26 cellular contexts compared by ENCODE assay signal in genomic region chr15:28947241-28947674, GRCh38.
DNase-seq lines count a peak whose midpoint lies in the region; ATAC-seq and TF ChIP-seq lines count a peak whose summit lies in the region.
"Had no signal": no experiment of that assay in that cellular context is flagged by ENCODE, and none has a peak within 500 bp of the region (broad histone marks: within the 10 kb centered on the region; RNA-seq: fewer than 3 reads in every experiment).

No MANE protein-coding gene starts in this region.

- 92% methylated on average over 7 of the region's 7 CpGs for WGBS in mesenchymal stem cell
- WGBS in psoas muscle, 3 donors = 78 to 86% (median 80%) methylated on average over 7 of the region's 7 CpGs

- H3K27ac Mint-ChIP-seq in activated naive CD8-positive, alpha-beta T cell = peak overlapping the region; percentile 77
- no peak overlapping the region for H3K27ac Mint-ChIP-seq in activated naive CD8-positive, alpha-beta T cell treated with anti-CD3 and anti-CD28 coated beads, Interleukin-2, amount 50 U/mL, for 24 hours
- H3K27ac Mint-ChIP-seq: stimulated activated memory B cell treated with anti-CD40 and anti-IgM and Interleukin-4, amounts not matched to agents 10 μg/mL and 1 μg/mL and 100 μg/mL, for 72 hours; T-helper 2 cell treated with Interferon-gamma antibody and Interleukin-4, amounts not matched to agents 5 μg/mL and 100 μg/mL, for 36 hours had no signal

- H3K4me2 ChIP-seq in mesenchymal stem cell (ENCODE audit: low read length, poor library complexity, severe bottlenecking) = no peak overlapping the region

- H2BK15ac ChIP-seq in mesenchymal stem cell (ENCODE audit: low read depth, poor library complexity, severe bottlenecking) = no peak overlapping the region

- no peak overlapping the region for H3K4me3 ChIP-seq in mesenchymal stem cell (ENCODE audit: insufficient read depth in 1 of 2, low read depth in 1 of 2, low read length in 2 of 2)
- H3K4me3 ChIP-seq in psoas muscle = no peak overlapping the region
- H3K4me3 ChIP-seq: body of pancreas, K562, suprapubic skin, vagina had no signal

- peaks cover 0 to 4% of the 10 kb centered on the region in 2 experiments for H3K27me3 ChIP-seq in mesenchymal stem cell (ENCODE audit: control insufficient read depth in 1 of 2, insufficient read depth in 1 of 2, low read length in 2 of 2)
- H3K27me3 ChIP-seq in psoas muscle (ENCODE audit: insufficient read depth in 3 of 3, low read length in 2 of 3) = no peaks in the 10 kb centered on the region
- H3K27me3 ChIP-seq: body of pancreas, suprapubic skin, vagina had no signal

- intact Hi-C loops in psoas muscle (cut with DNase I) = no loop called here

- DNase-seq in activated naive CD8-positive, alpha-beta T cell treated with anti-CD3 and anti-CD28 coated beads, Interleukin-2, amount 50 U/mL, for 24 hours = no peak
- no peak for DNase-seq in mesenchymal stem cell
- no peak for DNase-seq in 8988T
- DNase-seq in psoas muscle = no peak
- DNase-seq in DMS53 (lab: John Stamatoyannopoulos, UW) = no peak
- DNase-seq: ACHN; activated CD4-positive, alpha-beta T cell treated with anti-CD3 and anti-CD28 coated beads, Interleukin-2, amount 50 U/mL, for 48 hours; cortex of kidney; glutamatergic neuron; MV-4-11; NCI-H187; NCI-H748 treated with DMSO at 0.1 percent for 48 hours; small intestine had no signal

- no peak overlapping the region for H2BK5ac ChIP-seq in mesenchymal stem cell (ENCODE audit: low read depth, low read length, poor library complexity, severe bottlenecking)

- peak overlapping the region; percentile 9 for H4K91ac ChIP-seq in mesenchymal stem cell (ENCODE audit: low read length)

- no peak overlapping the region for H3K4ac ChIP-seq in mesenchymal stem cell (ENCODE audit: low read depth in 1 of 2, low read length in 2 of 2)

- peaks cover 3% of the 10 kb centered on the region for H3K4me1 ChIP-seq in mesenchymal stem cell (ENCODE audit: control insufficient read depth, insufficient read depth, low read depth, low read length)
- no peaks in the 10 kb centered on the region for H3K4me1 ChIP-seq in psoas muscle
- H3K4me1 ChIP-seq: body of pancreas, suprapubic skin, vagina had no signal

- no peak overlapping the region for H4K8ac ChIP-seq in mesenchymal stem cell (ENCODE audit: low read length)

- H3K9me3 Mint-ChIP-seq in activated naive CD8-positive, alpha-beta T cell (ENCODE audit: low read depth) = peaks cover 3% of the 10 kb centered on the region
- no peaks in the 10 kb centered on the region for H3K9me3 Mint-ChIP-seq in activated naive CD8-positive, alpha-beta T cell treated with anti-CD3 and anti-CD28 coated beads, Interleukin-2, amount 50 U/mL, for 24 hours
- H3K9me3 Mint-ChIP-seq: activated naive CD4-positive, alpha-beta T cell treated with anti-CD3 and anti-CD28 coated beads, Interleukin-2, amount 50 U/mL, for 72 hours had no signal

- H3K27me3 Mint-ChIP-seq in activated naive CD8-positive, alpha-beta T cell = no peaks in the 10 kb centered on the region
- H3K27me3 Mint-ChIP-seq in activated naive CD8-positive, alpha-beta T cell treated with anti-CD3 and anti-CD28 coated beads, Interleukin-2, amount 50 U/mL, for 24 hours = no peaks in the 10 kb centered on the region

- peak overlapping the region in 1 of 2 experiments; percentile 43 for H2BK12ac ChIP-seq in mesenchymal stem cell (ENCODE audit: low read length in 2 of 2)

- ATAC-seq in activated naive CD8-positive, alpha-beta T cell treated with anti-CD3 and anti-CD28 coated beads, Interleukin-2, amount 50 U/mL, for 24 hours = no peak
- no peak for ATAC-seq in psoas muscle
- ATAC-seq: activated naive CD4-positive, alpha-beta T cell treated with anti-CD3 and anti-CD28 coated beads, Interleukin-2, amount 50 U/mL, for 72 hours; body of pancreas; K562; SK-N-SH treated with all-trans-retinoic acid at 6 μM for 48 hours; stimulated activated memory B cell treated with anti-CD40 and anti-IgM and Interleukin-4, amounts not matched to agents 10 μg/mL and 1 μg/mL and 100 μg/mL, for 72 hours had no signal

- H3K18ac ChIP-seq in mesenchymal stem cell (ENCODE audit: low read depth in 1 of 2, low read length in 2 of 2) = peak overlapping the region in 1 of 2 experiments; percentile 37

- peak overlapping the region; percentile 88 for H3K4me3 Mint-ChIP-seq in activated naive CD8-positive, alpha-beta T cell
- H3K4me3 Mint-ChIP-seq in activated naive CD8-positive, alpha-beta T cell treated with anti-CD3 and anti-CD28 coated beads, Interleukin-2, amount 50 U/mL, for 24 hours = no peak overlapping the region
- H3K4me3 Mint-ChIP-seq: stimulated activated memory B cell treated with anti-CD40 and anti-IgM and Interleukin-4, amounts not matched to agents 10 μg/mL and 1 μg/mL and 100 μg/mL, for 72 hours had no signal

- H2AFZ ChIP-seq in mesenchymal stem cell (ENCODE audit: low read depth, low read length) = no peak overlapping the region

- no peaks in the 10 kb centered on the region for H3K9me3 ChIP-seq in mesenchymal stem cell (ENCODE audit: control insufficient read depth, low read length)
- H3K9me3 ChIP-seq in psoas muscle = no peaks in the 10 kb centered on the region
- H3K9me3 ChIP-seq: body of pancreas, suprapubic skin, vagina had no signal

- H3K36me3 Mint-ChIP-seq in activated naive CD8-positive, alpha-beta T cell = peaks cover 16% of the 10 kb centered on the region
- peaks cover 14% of the 10 kb centered on the region for H3K36me3 Mint-ChIP-seq in activated naive CD8-positive, alpha-beta T cell treated with anti-CD3 and anti-CD28 coated beads, Interleukin-2, amount 50 U/mL, for 24 hours (ENCODE audit: low read depth)
- H3K36me3 Mint-ChIP-seq: stimulated activated memory B cell treated with anti-CD40 and anti-IgM and Interleukin-4, amounts not matched to agents 10 μg/mL and 1 μg/mL and 100 μg/mL, for 72 hours had no signal

- peak overlapping the region; percentile 12 for H3K27ac ChIP-seq in angular gyrus (ENCODE audit: low read depth, low read length)
- H3K27ac ChIP-seq in mesenchymal stem cell (ENCODE audit: low read length, poor library complexity, severe bottlenecking) = no peak overlapping the region
- H3K27ac ChIP-seq in temporal lobe (ENCODE audit: low read depth, low read length) = peak overlapping the region; percentile 7
- H3K27ac ChIP-seq in psoas muscle = no peak overlapping the region
- H3K27ac ChIP-seq: body of pancreas, C4-2B, suprapubic skin, vagina, VCaP had no signal

- H3K14ac ChIP-seq in mesenchymal stem cell (ENCODE audit: low read length in 2 of 2) = peak overlapping the region in 1 of 2 experiments; percentile 53

- no peak overlapping the region for H3K9ac ChIP-seq in mesenchymal stem cell (ENCODE audit: low read length)

- no peak overlapping the region for H2BK120ac ChIP-seq in mesenchymal stem cell (ENCODE audit: low read depth, low read length)

- H2AK5ac ChIP-seq in mesenchymal stem cell (ENCODE audit: low read length, severe bottlenecking) = no peak overlapping the region

- TF ChIP-seq CTCF in psoas muscle (IDR thresholded peaks at IDR 0.05) = no peak

- H3K79me1 ChIP-seq in mesenchymal stem cell (replicated peaks; ENCODE audit: low read length, poor library complexity, severe bottlenecking) = no peaks in the 10 kb centered on the region

- H3K23ac ChIP-seq in mesenchymal stem cell (ENCODE audit: low read length in 2 of 2) = no peak overlapping the region

- peaks cover 78% of the 10 kb centered on the region for H3K4me1 Mint-ChIP-seq in activated naive CD8-positive, alpha-beta T cell (ENCODE audit: low read depth)
- H3K4me1 Mint-ChIP-seq in activated naive CD8-positive, alpha-beta T cell treated with anti-CD3 and anti-CD28 coated beads, Interleukin-2, amount 50 U/mL, for 24 hours = peaks cover 64% of the 10 kb centered on the region

- H3K36me3 ChIP-seq in mesenchymal stem cell (ENCODE audit: control insufficient read depth in 1 of 2, insufficient read depth in 2 of 2, low read depth in 1 of 2, low read length in 2 of 2) (peaks cover 0 to 3% of the 10 kb centered on the region in 2 experiments), psoas muscle (ENCODE audit: insufficient read depth in 1 of 2, low read depth in 1 of 2) (no peaks in the 10 kb centered on the region)
- H3K36me3 ChIP-seq: suprapubic skin, vagina had no signal

Comparison
In these comparisons a context has a peak if more than half of its experiments do, and no peak if none do; other contexts are left out.
1. H3K27ac ChIP-seq: peak in angular gyrus (single experiment) and temporal lobe (single experiment); none in mesenchymal stem cell (single experiment) and psoas muscle (single experiment).